In the genomic region with DNA sequence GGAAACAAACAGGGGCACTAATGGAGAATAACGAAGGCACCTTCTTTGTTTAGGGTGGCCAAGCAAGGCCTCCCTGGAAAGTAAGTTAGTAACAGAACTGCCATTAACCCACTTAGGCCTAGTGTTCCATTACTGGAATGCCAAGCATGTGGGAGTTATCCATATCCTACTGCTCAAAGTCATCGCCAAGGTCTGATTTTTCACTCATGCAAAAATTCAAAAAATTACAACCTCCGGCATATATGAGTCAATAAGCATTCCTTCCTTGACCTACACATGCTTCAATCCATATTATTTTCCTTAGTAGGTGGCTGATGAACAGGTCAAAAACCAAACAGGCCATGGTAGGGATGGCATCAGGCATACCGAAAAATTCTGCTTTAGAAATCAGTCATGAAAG, we compare ENCODE assay signal across 24 cellular contexts.
"Had no signal": no experiment of that assay in that cellular context is flagged by ENCODE, and none has a peak within 500 bp of the region (broad histone marks: within the 10 kb centered on the region; RNA-seq: fewer than 3 reads in every experiment).

No MANE protein-coding gene starts in this region.

- H3K36me3 Mint-ChIP-seq: memory B cell, type B pancreatic cell had no signal

- H3K4me1 Mint-ChIP-seq: memory B cell; stimulated activated naive CD8-positive, alpha-beta T cell treated with anti-CD3 and anti-CD28 coated beads, Interleukin-15, amount 100 ng/mL, for 72 hours had no signal

- H3K4me1 ChIP-seq: gastrocnemius medialis, psoas muscle, right lobe of liver, thyroid gland had no signal

- H3K27ac ChIP-seq: dorsolateral prefrontal cortex, gastrocnemius medialis, ovary, psoas muscle, right lobe of liver, thyroid gland had no signal

- H3K27me3 ChIP-seq: dorsolateral prefrontal cortex, gastrocnemius medialis, ovary, right lobe of liver, thyroid gland had no signal

- H3K4me3 Mint-ChIP-seq: memory B cell; naive thymus-derived CD4-positive, alpha-beta T cell; nephron progenitor cell; stimulated activated naive CD8-positive, alpha-beta T cell treated with anti-CD3 and anti-CD28 coated beads, Interleukin-15, amount 100 ng/mL, for 72 hours; type B pancreatic cell had no signal

- FAIRE-seq: small intestine had no signal

- H3K4me3 ChIP-seq: dorsolateral prefrontal cortex, gastrocnemius medialis, lung, ovary, psoas muscle, right lobe of liver, thyroid gland had no signal

- H3K9me3 ChIP-seq: gastrocnemius medialis, ovary, psoas muscle, right lobe of liver, thyroid gland had no signal

- H3K27me3 Mint-ChIP-seq: memory B cell; naive thymus-derived CD4-positive, alpha-beta T cell; stimulated activated naive CD8-positive, alpha-beta T cell treated with anti-CD3 and anti-CD28 coated beads, Interleukin-15, amount 100 ng/mL, for 72 hours; type B pancreatic cell had no signal

- H3K9me3 Mint-ChIP-seq: memory B cell, nephron progenitor cell had no signal

- H3K27ac Mint-ChIP-seq: memory B cell; naive thymus-derived CD4-positive, alpha-beta T cell; nephron progenitor cell; stimulated activated naive CD8-positive, alpha-beta T cell treated with anti-CD3 and anti-CD28 coated beads, Interleukin-15, amount 100 ng/mL, for 72 hours; type B pancreatic cell had no signal

- H3K36me3 ChIP-seq: gastrocnemius medialis, ovary, right lobe of liver, thyroid gland had no signal

- DNase-seq: cerebellar nuclear complex; dorsolateral prefrontal cortex; effector CD4-positive, alpha-beta T cell; foreskin fibroblast; gastrocnemius medialis; head of caudate nucleus; midbrain; naive thymus-derived CD4-positive, alpha-beta T cell; nephron progenitor cell; nucleus accumbens; ovary; posterior cingulate gyrus; psoas muscle; retina; right lobe of liver; small intestine; stimulated activated CD4-positive, alpha-beta T cell treated with anti-CD3 and anti-CD28 coated beads, Interleukin-15, amount 100 ng/mL, for 24 hours; stimulated activated CD4-positive, alpha-beta T cell treated with anti-CD3 and anti-CD28 coated beads, Interleukin-2, amount 100 ng/mL, for 48 hours; stimulated activated naive CD4-positive, alpha-beta T cell; stimulated activated naive CD8-positive, alpha-beta T cell treated with anti-CD3 and anti-CD28 coated beads, Interleukin-15, amount 100 ng/mL, for 72 hours; thyroid gland had no signal
